Comparison of ENCODE assay signal across 18 cellular contexts in genomic region chr5:72434056-72434780, GRCh38.
DNase-seq lines count a peak whose midpoint lies in the region; ATAC-seq and TF ChIP-seq lines count a peak whose summit lies in the region.
"Had no signal": no experiment of that assay in that cellular context is flagged by ENCODE, and none has a peak within 500 bp of the region (broad histone marks: within the 10 kb centered on the region; RNA-seq: fewer than 3 reads in every experiment).

No MANE protein-coding gene starts in this region.

- H3K9me3 ChIP-seq in BLaER1, result no peaks in the 10 kb centered on the region
- H3K9me3 ChIP-seq in right cardiac atrium (ENCODE audit: control insufficient read depth, low read length), result no peaks in the 10 kb centered on the region
- H3K9me3 ChIP-seq in skeletal muscle tissue (ENCODE audit: control insufficient read depth in 3 of 3, low read length in 3 of 3), result no peaks in the 10 kb centered on the region
- no peaks in the 10 kb centered on the region for H3K9me3 ChIP-seq in naive thymus-derived CD4-positive, alpha-beta T cell (ENCODE audit: control insufficient read depth in 2 of 3, low read length in 3 of 3)

- H3K27me3 Mint-ChIP-seq in MCF 10A (ENCODE audit: insufficient read depth, unreplicated experiment), result no peaks in the 10 kb centered on the region
- H3K27me3 Mint-ChIP-seq in naive thymus-derived CD4-positive, alpha-beta T cell, result peaks cover 0 to 20% (median 10%) of the 10 kb centered on the region in 5 donors
- H3K27me3 Mint-ChIP-seq: type B pancreatic cell had no signal

- ATAC-seq in right cardiac atrium, result peak; percentile 79 to 90
- ATAC-seq in naive thymus-derived CD4-positive, alpha-beta T cell, result no peak
- ATAC-seq: activated naive CD4-positive, alpha-beta T cell treated with anti-CD3 and anti-CD28 coated beads, Interleukin-2, amount 50 U/mL, for 72 hours had no signal

- peak overlapping the region; percentile 44 for H3K4me2 ChIP-seq in BLaER1

- POLR2A ChIA-PET in MCF 10A (lab: Yijun Ruan, JAX), result interaction anchor here (0.5 to 4.9 kb wide), 40 partner anchors 8 to 531 kb away, joined by 3 to 45 read pairs (median 4); partner anchors contain the start of genes MRPS27, PTCD2 and TNPO1
- POLR2A ChIA-PET in naive thymus-derived CD4-positive, alpha-beta T cell (lab: Charles Lee), result no interaction called here

- H3K9me3 Mint-ChIP-seq in MCF 10A (ENCODE audit: unreplicated experiment), result no peaks in the 10 kb centered on the region
- peaks cover 0 to 3% (median 0%) of the 10 kb centered on the region in 11 donors for H3K9me3 Mint-ChIP-seq in naive thymus-derived CD4-positive, alpha-beta T cell
- H3K9me3 Mint-ChIP-seq: activated naive CD4-positive, alpha-beta T cell treated with anti-CD3 and anti-CD28 coated beads, Interleukin-2, amount 50 U/mL, for 72 hours; type B pancreatic cell had no signal

- peak overlapping the region; percentile 93 for H3K27ac Mint-ChIP-seq in MCF 10A (ENCODE audit: low read depth, unreplicated experiment)
- H3K27ac Mint-ChIP-seq in naive thymus-derived CD4-positive, alpha-beta T cell, result no peak overlapping the region
- H3K27ac Mint-ChIP-seq: activated naive CD4-positive, alpha-beta T cell treated with anti-CD3 and anti-CD28 coated beads, Interleukin-2, amount 50 U/mL, for 72 hours; CD4-positive, CD25-positive, alpha-beta regulatory T cell; type B pancreatic cell had no signal

- intact Hi-C loops in MCF 10A (cut with micrococcal nuclease), result loop anchor here (10.0 kb wide), 1 partner anchor 69 kb away; no protein-coding TSS in a partner anchor
- intact Hi-C loops in right cardiac atrium (cut with DNase I), result no loop called here
- intact Hi-C loops in naive thymus-derived CD4-positive, alpha-beta T cell (cut with micrococcal nuclease), result no loop called here

- H3K4me3 ChIP-seq in BLaER1 (no peak overlapping the region), right cardiac atrium (ENCODE audit: low read length) (no peak overlapping the region), skeletal muscle tissue (ENCODE audit: low read length in 3 of 3) (no peak overlapping the region)
- H3K4me3 ChIP-seq in naive thymus-derived CD4-positive, alpha-beta T cell (ENCODE audit: low read length), result no peak overlapping the region
- H3K4me3 ChIP-seq: skin epidermis had no signal

- H3K36me3 ChIP-seq in BLaER1 (no peaks in the 10 kb centered on the region), skeletal muscle tissue (ENCODE audit: control insufficient read depth in 3 of 3, insufficient read depth in 3 of 3, low read length in 3 of 3) (no peaks in the 10 kb centered on the region)
- no peaks in the 10 kb centered on the region for H3K36me3 ChIP-seq in naive thymus-derived CD4-positive, alpha-beta T cell (ENCODE audit: control insufficient read depth in 2 of 3, insufficient read depth in 3 of 3, low read length in 3 of 3)

- 41% methylated on average over 5 of the region's 5 CpGs for WGBS in right cardiac atrium

- H3K27me3 ChIP-seq in BLaER1, result no peaks in the 10 kb centered on the region
- no peaks in the 10 kb centered on the region for H3K27me3 ChIP-seq in right cardiac atrium (ENCODE audit: control insufficient read depth, insufficient read depth)
- no peaks in the 10 kb centered on the region for H3K27me3 ChIP-seq in skeletal muscle tissue (ENCODE audit: control insufficient read depth in 3 of 3, insufficient read depth in 3 of 3, low read length in 3 of 3)
- no peaks in the 10 kb centered on the region for H3K27me3 ChIP-seq in naive thymus-derived CD4-positive, alpha-beta T cell (ENCODE audit: control insufficient read depth in 2 of 2, insufficient read depth in 2 of 2, low read length in 2 of 2)

- DNase-seq in MCF 10A (ENCODE audit: unreplicated experiment), result no peak
- DNase-seq in right cardiac atrium, result peak in 1 of 3 donors; percentile 70
- DNase-seq in activated CD8-positive, alpha-beta memory T cell treated with anti-CD3 and anti-CD28 coated beads, Interleukin-2, amount 50 U/mL, for 48 hours, result no peak
- DNase-seq in NCI-H2196 treated with DMSO at 0.1 percent for 48 hours (lab: John Stamatoyannopoulos, UW; ENCODE audit: unreplicated experiment), result no peak
- DNase-seq in naive thymus-derived CD4-positive, alpha-beta T cell, result no peak
- DNase-seq in stimulated activated CD4-positive, alpha-beta T cell treated with anti-CD3 and anti-CD28 coated beads, Interleukin-2, amount 100 ng/mL, for 24 hours, result no peak
- DNase-seq: activated CD4-positive, alpha-beta T cell treated with anti-CD3 and anti-CD28 coated beads, Interleukin-2, amount 50 U/mL, for 48 hours; activated T-cell treated with anti-CD3 and anti-CD28 coated beads, Interleukin-2, amount 50 U/mL, for 48 hours; CD4-positive, CD25-positive, alpha-beta regulatory T cell; DMS53; NCI-H226; NK-92 treated with Interleukin-12 subunit alpha and Interleukin-12 subunit beta, amount 100 ng/mL, for 24 hours; occipital lobe had no signal

- no peak for TF ChIP-seq CTCF in MCF 10A (IDR thresholded peaks at IDR 0.05; ENCODE audit: unreplicated experiment)

- H3K9ac ChIP-seq in BLaER1, result no peak overlapping the region
- H3K9ac ChIP-seq in skeletal muscle tissue (ENCODE audit: low read depth in 1 of 3, low read length in 3 of 3), result no peak overlapping the region

- H3K4me3 Mint-ChIP-seq in MCF 10A (ENCODE audit: unreplicated experiment), result no peak overlapping the region
- H3K4me3 Mint-ChIP-seq in naive thymus-derived CD4-positive, alpha-beta T cell, result no peak overlapping the region
- H3K4me3 Mint-ChIP-seq: CD4-positive, CD25-positive, alpha-beta regulatory T cell; type B pancreatic cell had no signal

- CTCF ChIA-PET in MCF 10A (lab: Yijun Ruan, JAX), result interaction anchor here (1.2 to 2.6 kb wide), 4 partner anchors 55 to 90 kb away, joined by 3 to 13 read pairs (median 9); no protein-coding TSS in a partner anchor
- CTCF ChIA-PET in naive thymus-derived CD4-positive, alpha-beta T cell (lab: Charles Lee), result no interaction called here

- H4K20me1 ChIP-seq in BLaER1, result no peaks in the 10 kb centered on the region

- H3K36me3 Mint-ChIP-seq in MCF 10A (ENCODE audit: insufficient read depth, unreplicated experiment), result peaks cover 5% of the 10 kb centered on the region
- no peaks in the 10 kb centered on the region for H3K36me3 Mint-ChIP-seq in naive thymus-derived CD4-positive, alpha-beta T cell
- H3K36me3 Mint-ChIP-seq: activated naive CD4-positive, alpha-beta T cell treated with anti-CD3 and anti-CD28 coated beads, Interleukin-2, amount 50 U/mL, for 72 hours; CD4-positive, CD25-positive, alpha-beta regulatory T cell; type B pancreatic cell had no signal

- H3K4me1 Mint-ChIP-seq in MCF 10A (ENCODE audit: insufficient read depth, unreplicated experiment), result peaks cover 59% of the 10 kb centered on the region
- no peaks in the 10 kb centered on the region for H3K4me1 Mint-ChIP-seq in naive thymus-derived CD4-positive, alpha-beta T cell
- H3K4me1 Mint-ChIP-seq: CD4-positive, CD25-positive, alpha-beta regulatory T cell had no signal

- H3K4me1 ChIP-seq in BLaER1 (peaks cover 11% of the 10 kb centered on the region), right cardiac atrium (ENCODE audit: control insufficient read depth, insufficient read depth, low read length) (peaks cover 8% of the 10 kb centered on the region), skeletal muscle tissue (ENCODE audit: control insufficient read depth in 3 of 3, insufficient read depth in 3 of 3, low read length in 3 of 3) (peaks cover 18 to 27% (median 23%) of the 10 kb centered on the region in 3 donors)
- no peaks in the 10 kb centered on the region for H3K4me1 ChIP-seq in naive thymus-derived CD4-positive, alpha-beta T cell (ENCODE audit: control insufficient read depth in 2 of 2, insufficient read depth in 2 of 2, low read length in 2 of 2)

- BruUV-seq in MCF 10A (replicated peaks; lab: Mats Ljungman, UMichigan), result no TSS peak

- no peak overlapping the region for H3K27ac ChIP-seq in BLaER1
- H3K27ac ChIP-seq in right cardiac atrium (ENCODE audit: low read length), result peak overlapping the region; percentile 96
- H3K27ac ChIP-seq in skeletal muscle tissue (ENCODE audit: low read depth, low read length), result peak overlapping the region; percentile 11
- H3K27ac ChIP-seq in naive thymus-derived CD4-positive, alpha-beta T cell (ENCODE audit: low read depth, low read length), result no peak overlapping the region

Comparison
In these comparisons a context has a peak if more than half of its experiments do, and no peak if none do; other contexts are left out.
1. H3K27ac ChIP-seq: peak in right cardiac atrium (single experiment) and skeletal muscle tissue (single experiment); none in BLaER1 (single experiment) and naive thymus-derived CD4-positive, alpha-beta T cell (single experiment).